In genomic region chr2:168849610-168850009, GRCh38 we compare ENCODE assay signal across 9 cellular contexts. TPM values are rescaled to one million over a fixed set of nuclear protein-coding genes. Genes with fewer than 3 reads are reported as not detected.
DNase-seq lines count a peak whose midpoint lies in the region; ATAC-seq and TF ChIP-seq lines count a peak whose summit lies in the region.
"Had no signal": no experiment of that assay in that cellular context is flagged by ENCODE, and none has a peak within 500 bp of the region (broad histone marks: within the 10 kb centered on the region; RNA-seq: fewer than 3 reads in every experiment).

No MANE protein-coding gene starts in this region.

- no peak overlapping the region for H3K27ac Mint-ChIP-seq in central memory CD8-positive, alpha-beta T cell (ENCODE audit: low read depth)

- H3K4me1 Mint-ChIP-seq in central memory CD8-positive, alpha-beta T cell: no peaks in the 10 kb centered on the region

- peak; percentile 24 for TF ChIP-seq CTCF in GM12873 (IDR thresholded peaks at IDR 0.05; ENCODE audit: insufficient read depth, low read depth, low read length, missing control alignments)

- DNase-seq in KBM-7 (peak; percentile 60), myocyte (ENCODE audit: low read depth) (peak; percentile 45), T-helper 1 cell (no peak), NCI-H2107 (lab: John Stamatoyannopoulos, UW) (no peak), NCI-H2029 (lab: John Stamatoyannopoulos, UW) (no peak), GM19238 (ENCODE audit: insufficient read length, low spot score) (no peak)
- DNase-seq in central memory CD8-positive, alpha-beta T cell (ENCODE audit: low spot score in 2 of 2): no peak
- DNase-seq: occipital lobe had no signal

- no peaks in the 10 kb centered on the region for H3K36me3 Mint-ChIP-seq in central memory CD8-positive, alpha-beta T cell (ENCODE audit: insufficient read depth)

- no peaks in the 10 kb centered on the region for H3K9me3 Mint-ChIP-seq in central memory CD8-positive, alpha-beta T cell

- no peaks in the 10 kb centered on the region for H3K27me3 Mint-ChIP-seq in central memory CD8-positive, alpha-beta T cell

- no peak overlapping the region for H3K4me3 Mint-ChIP-seq in central memory CD8-positive, alpha-beta T cell

- in situ Hi-C loops in KBM-7 (cut with MboI; ENCODE audit: low pct_unique_long_range_greater_than_20kb, low sequenced_read_pairs): no loop called here

- peak; percentile 19 for ATAC-seq in central memory CD8-positive, alpha-beta T cell (replicated peaks; ENCODE audit: extremely low read depth, poor library complexity, severe bottlenecking)

RNA-seq across cellular contexts. Expression of gene SPC25, which starts 40.6 kb away (rescaled TPM):
- 0.24 TPM in 1 of 2 replicates, not detected in the other for total RNA-seq in myocyte
- polyA plus RNA-seq in myocyte (2012): 0.10 TPM

RNA-seq across cellular contexts. Expression of gene NOSTRIN, which starts 47.2 kb away (rescaled TPM):
- total RNA-seq in myocyte: not detected in 2 replicates
- not detected for polyA plus RNA-seq in myocyte (2012)

RNA-seq across cellular contexts. Expression of gene G6PC2, which starts 51.5 kb away (rescaled TPM):
- total RNA-seq in myocyte: not detected in 2 replicates
- not detected for polyA plus RNA-seq in myocyte (2012)
- total RNA-seq: occipital lobe had no signal

Comparison
In these comparisons a context has a peak if more than half of its experiments do, and no peak if none do; other contexts are left out.
1. DNase-seq: peak in KBM-7 (single experiment) and myocyte (single experiment); none in central memory CD8-positive, alpha-beta T cell (0 of 2), T-helper 1 cell (0 of 5), NCI-H2107 (single experiment), NCI-H2029 (single experiment) and GM19238 (single experiment).